Comparison of ENCODE assay signal across 14 cellular contexts in the genomic region with DNA sequence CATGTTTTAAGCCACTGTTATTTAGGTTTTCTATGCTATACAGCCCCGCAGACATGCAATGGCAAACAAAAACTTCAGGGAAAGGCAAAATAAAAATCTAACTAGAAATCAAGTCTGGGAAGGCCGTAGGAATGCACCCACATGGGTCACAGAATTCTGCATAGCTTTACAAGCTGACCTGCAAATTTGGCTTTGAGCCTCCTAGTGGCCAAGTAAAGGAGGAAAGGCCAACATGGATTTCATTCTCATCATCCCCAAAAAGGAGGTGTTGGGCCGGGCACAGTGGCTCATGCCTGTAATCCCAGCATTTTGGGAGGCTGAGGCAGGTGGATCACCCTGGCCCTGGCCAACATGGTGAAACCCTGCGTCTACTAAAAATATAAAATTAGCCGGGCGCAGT.
DNase-seq lines count a peak whose midpoint lies in the region; ATAC-seq and TF ChIP-seq lines count a peak whose summit lies in the region.
"Had no signal": no experiment of that assay in that cellular context is flagged by ENCODE, and none has a peak within 500 bp of the region (broad histone marks: within the 10 kb centered on the region; RNA-seq: fewer than 3 reads in every experiment).

No MANE protein-coding gene starts in this region.

- TF ChIP-seq POLR2A in transverse colon (IDR thresholded peaks at IDR 0.05), result no peak

- TF ChIP-seq EP300 in transverse colon (IDR thresholded peaks at IDR 0.05; ENCODE audit: low read depth), result no peak

- H3K4me1 ChIP-seq in transverse colon, result no peaks in the 10 kb centered on the region
- H3K4me1 ChIP-seq: uterus had no signal

- H3K9me3 ChIP-seq in MG63 (no peaks in the 10 kb centered on the region), transverse colon (no peaks in the 10 kb centered on the region)
- H3K9me3 ChIP-seq: uterus had no signal

- peak; percentile 21 for TF ChIP-seq CTCF in 22Rv1 (IDR thresholded peaks at IDR 0.05)
- TF ChIP-seq CTCF in GM12873 (IDR thresholded peaks at IDR 0.05; ENCODE audit: insufficient read depth, low read depth, low read length, missing control alignments), result peak; percentile 41
- TF ChIP-seq CTCF in fibroblast of mammary gland (conservative IDR thresholded peaks at IDR 0.05; ENCODE audit: control insufficient read depth, insufficient read depth, low read depth, low read length), result peak; percentile 28
- TF ChIP-seq CTCF in transverse colon (IDR thresholded peaks at IDR 0.05), result no peak

- no peaks in the 10 kb centered on the region for H3K36me3 ChIP-seq in MG63
- H3K36me3 ChIP-seq in transverse colon, result no peaks in the 10 kb centered on the region
- H3K36me3 ChIP-seq: uterus had no signal

- H3K4me3 ChIP-seq in fibroblast of mammary gland (ENCODE audit: control insufficient read depth, low read depth, low read length) (no peak overlapping the region), MG63 (no peak overlapping the region), transverse colon (no peak overlapping the region)
- H3K4me3 ChIP-seq: uterus had no signal

- intact Hi-C loops in transverse colon (cut with DNase I; ENCODE audit: low total_unique reads), result no loop called here

- peak; percentile 28 for DNase-seq in RKO (ENCODE audit: low spot score)
- DNase-seq in fibroblast of mammary gland (ENCODE audit: low read depth), result no peak
- DNase-seq in MG63, result no peak
- no peak for DNase-seq in transverse colon
- DNase-seq: activated effector memory CD4-positive, alpha-beta T cell treated with Interleukin-2 at 50 U/mL for 16 hours; caudate nucleus; left cardiac atrium; NCI-H146; nephron progenitor cell; uterus had no signal

- ATAC-seq in HG02678 (IDR thresholded peaks at IDR 0.05; ENCODE audit: unreplicated experiment) (no peak), HG03457 (IDR thresholded peaks at IDR 0.05; ENCODE audit: unreplicated experiment) (no peak)
- ATAC-seq: left cardiac atrium had no signal

- in situ Hi-C loops in transverse colon (cut with MboI; ENCODE audit: low pct_ligation_motif_present in 1 of 4, low pct_unique_long_range_greater_than_20kb in 1 of 4, low sequenced_read_pairs in 3 of 4), result loop anchor here in 2 of 4 donors (25.0 kb wide), 1 partner anchor 214 kb away; a partner anchor contains a TSS

- H3K27ac ChIP-seq in 22Rv1 (no peak overlapping the region), transverse colon (no peak overlapping the region)
- H3K27ac ChIP-seq: uterus had no signal

- H3K27me3 ChIP-seq in MG63 (no peaks in the 10 kb centered on the region), transverse colon (peaks cover 12% of the 10 kb centered on the region)
- H3K27me3 ChIP-seq: uterus had no signal

- 66 to 82% methylated on average over 3 to 6 of the region's 6 CpGs for WGBS in transverse colon (ENCODE audit: low coverage in 1 of 2), 2 donors

Comparison
In these comparisons a context has a peak if more than half of its experiments do, and no peak if none do; other contexts are left out.
1. CTCF ChIP-seq: peak in 22Rv1 (single experiment), GM12873 (single experiment) and fibroblast of mammary gland (single experiment); none in transverse colon (0 of 5).